ENCODE assay signal across 21 cellular contexts in the genomic region with DNA sequence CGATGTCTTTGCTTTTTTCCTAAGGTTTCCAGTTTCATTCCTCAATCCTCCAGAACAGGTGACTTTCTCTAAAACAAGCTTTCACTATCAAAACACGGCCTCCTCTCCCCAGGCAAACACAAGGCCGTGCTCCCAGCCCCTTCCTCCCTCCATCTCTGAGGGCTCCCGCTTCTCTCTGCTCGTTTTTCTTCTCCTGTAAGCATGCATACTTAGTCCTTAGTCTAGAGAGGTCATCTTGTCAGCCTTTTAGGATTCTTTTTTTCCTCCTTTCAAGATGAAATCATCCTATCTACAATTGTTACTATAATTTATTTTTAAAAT.
"Had no signal": no experiment of that assay in that cellular context is flagged by ENCODE, and none has a peak within 500 bp of the region (broad histone marks: within the 10 kb centered on the region; RNA-seq: fewer than 3 reads in every experiment).

No MANE protein-coding gene starts in this region.

- H3K27me3 Mint-ChIP-seq: activated CD4-positive, alpha-beta memory T cell treated with anti-CD3 and anti-CD28 coated beads for 36 hours; activated naive CD8-positive, alpha-beta T cell treated with anti-CD3 and anti-CD28 coated beads, Interleukin-2, amount 50 U/mL, for 24 hours; brain; naive B cell had no signal

- H3K4me3 ChIP-seq: left ventricle myocardium inferior, mucosa of descending colon, ovary, smooth muscle cell, testis, upper lobe of right lung had no signal

- H3K4me3 Mint-ChIP-seq: activated CD4-positive, alpha-beta memory T cell treated with anti-CD3 and anti-CD28 coated beads for 36 hours; activated naive CD8-positive, alpha-beta T cell treated with anti-CD3 and anti-CD28 coated beads, Interleukin-2, amount 50 U/mL, for 24 hours; brain; naive B cell had no signal

- H3K4me1 ChIP-seq: left ventricle myocardium inferior, testis, upper lobe of right lung had no signal

- H3K4me2 ChIP-seq: smooth muscle cell had no signal

- ATAC-seq: activated naive CD8-positive, alpha-beta T cell treated with anti-CD3 and anti-CD28 coated beads, Interleukin-2, amount 50 U/mL, for 24 hours; mucosa of descending colon; sciatic nerve had no signal

- DNase-seq: activated CD4-positive, alpha-beta memory T cell treated with anti-CD3 and anti-CD28 coated beads for 36 hours; activated naive CD4-positive, alpha-beta T cell treated with Interleukin-2 at 50 U/mL for 16 hours; activated naive CD8-positive, alpha-beta T cell treated with anti-CD3 and anti-CD28 coated beads, Interleukin-2, amount 50 U/mL, for 24 hours; activated T-cell treated with anti-CD3 and anti-CD28 coated beads, Interleukin-2, amount 50 U/mL, for 1 hour; anterior cingulate cortex; caudate nucleus; foreskin melanocyte; glutamatergic neuron; kidney; left ventricle myocardium inferior; mucosa of descending colon; naive B cell; ovary; stimulated activated CD4-positive, alpha-beta T cell treated with anti-CD3 and anti-CD28 coated beads, Interleukin-4, amount 100 ng/mL, for 1 hour; testis; WERI-Rb-1 had no signal

- H3K9me3 ChIP-seq: left ventricle myocardium inferior, mucosa of descending colon, ovary, testis, upper lobe of right lung had no signal

- H3K4me1 Mint-ChIP-seq: activated naive CD8-positive, alpha-beta T cell treated with anti-CD3 and anti-CD28 coated beads, Interleukin-2, amount 50 U/mL, for 24 hours had no signal

- H3K36me3 ChIP-seq: ovary had no signal

- H3K9me3 Mint-ChIP-seq: activated CD4-positive, alpha-beta memory T cell treated with anti-CD3 and anti-CD28 coated beads for 36 hours; activated naive CD8-positive, alpha-beta T cell treated with anti-CD3 and anti-CD28 coated beads, Interleukin-2, amount 50 U/mL, for 24 hours; activated T-helper 2 cell treated with anti-CD3 and anti-CD28 coated beads, Interferon-gamma antibody, Interleukin-2, Interleukin-4, amounts not matched to agents 10 μg/mL and 5 μg/mL and 100 μg/mL, durations not matched to agents 14 hours and 24 hours and 36 hours; brain; naive B cell had no signal

- H3K27ac Mint-ChIP-seq: activated CD4-positive, alpha-beta memory T cell treated with anti-CD3 and anti-CD28 coated beads for 36 hours; activated naive CD8-positive, alpha-beta T cell treated with anti-CD3 and anti-CD28 coated beads, Interleukin-2, amount 50 U/mL, for 24 hours; activated T-helper 2 cell treated with anti-CD3 and anti-CD28 coated beads, Interferon-gamma antibody, Interleukin-2, Interleukin-4, amounts not matched to agents 10 μg/mL and 5 μg/mL and 100 μg/mL, durations not matched to agents 14 hours and 24 hours and 36 hours; brain had no signal

- H3K27me3 ChIP-seq: ovary, testis, upper lobe of right lung had no signal

- H3K27ac ChIP-seq: left ventricle myocardium inferior, ovary, testis had no signal
